In genomic region chr17:13320046-13320785, GRCh38 we compare ENCODE assay signal across 19 cellular contexts.
"Had no signal": no experiment of that assay in that cellular context is flagged by ENCODE, and none has a peak within 500 bp of the region (broad histone marks: within the 10 kb centered on the region; RNA-seq: fewer than 3 reads in every experiment).

No MANE protein-coding gene starts in this region.

- H3K4me3 ChIP-seq: adrenal gland, breast epithelium, colonic mucosa, esophagus squamous epithelium, left lung, stomach, suprapubic skin, tibial nerve had no signal

- H3K27me3 ChIP-seq: adrenal gland, breast epithelium, colonic mucosa, esophagus squamous epithelium, left lung, stomach, suprapubic skin, tibial nerve had no signal

- DNase-seq: activated CD4-positive, alpha-beta T cell treated with anti-CD3 and anti-CD28 coated beads for 1 hour; activated CD4-positive, alpha-beta T cell treated with anti-CD3 and anti-CD28 coated beads, Interleukin-2, amount 50 U/mL, for 1 hour; activated CD8-positive, alpha-beta T cell treated with anti-CD3 and anti-CD28 coated beads, Interleukin-2, amount 10 ng/mL, durations not matched to agents 7 days and 5 days; adrenal gland; colonic mucosa; esophagus squamous epithelium; kidney; left lung; nephron progenitor cell; occipital lobe; small intestine; stimulated activated CD4-positive, alpha-beta T cell treated with anti-CD3 and anti-CD28 coated beads, Interleukin-15, amount 100 ng/mL, for 24 hours; stomach; T-helper 1 cell had no signal

- H3K4me1 ChIP-seq: breast epithelium, colonic mucosa, left lung, stomach, suprapubic skin, tibial nerve had no signal

- H3K9me3 ChIP-seq: adrenal gland, breast epithelium, colonic mucosa, esophagus squamous epithelium, left lung, stomach, suprapubic skin, tibial nerve had no signal

- H3K27ac ChIP-seq: adrenal gland, breast epithelium, colonic mucosa, esophagus squamous epithelium, left lung, stomach, suprapubic skin, tibial nerve had no signal

- H3K36me3 ChIP-seq: adrenal gland, breast epithelium, colonic mucosa, esophagus squamous epithelium, left lung, stomach, suprapubic skin, tibial nerve had no signal

- ATAC-seq: activated CD8-positive, alpha-beta T cell treated with anti-CD3 and anti-CD28 coated beads, Interleukin-2, amount 10 ng/mL, durations not matched to agents 7 days and 5 days; left lung; sciatic nerve; stimulated activated memory B cell treated with anti-CD40 and anti-IgM and Interleukin-4, amounts not matched to agents 10 μg/mL and 1 μg/mL and 100 μg/mL, for 72 hours had no signal
